In the genomic region with DNA sequence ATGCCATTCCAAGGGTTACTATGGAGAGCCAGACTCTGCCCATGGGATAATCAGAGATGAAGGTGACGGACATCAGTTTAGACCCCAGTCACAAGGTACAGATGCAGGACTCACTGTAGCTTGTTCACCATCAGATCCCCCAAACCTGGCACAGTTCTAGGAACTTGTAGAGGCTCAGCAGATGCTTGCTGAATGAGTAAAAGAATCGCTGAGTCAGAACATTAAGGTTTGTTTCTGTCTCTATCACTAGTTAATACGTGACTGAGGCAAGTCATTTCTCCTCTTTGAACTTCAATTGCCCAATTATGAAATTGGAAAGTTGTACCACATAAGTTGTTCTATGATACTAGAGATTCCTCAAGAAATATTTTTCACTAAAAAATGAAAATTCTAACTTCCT, we compare ENCODE assay signal across 21 cellular contexts.
"Had no signal": no experiment of that assay in that cellular context is flagged by ENCODE, and none has a peak within 500 bp of the region (broad histone marks: within the 10 kb centered on the region; RNA-seq: fewer than 3 reads in every experiment).

No MANE protein-coding gene starts in this region.

- H3K9me3 ChIP-seq: ovary, right lobe of liver, stomach had no signal

- H3K27me3 ChIP-seq: cardiac muscle cell, ovary, right lobe of liver, stomach had no signal

- ATAC-seq: activated CD4-positive, alpha-beta T cell treated with anti-CD3 and anti-CD28 coated beads for 36 hours; natural killer cell had no signal

- H3K4me3 Mint-ChIP-seq: activated CD4-positive, alpha-beta T cell treated with anti-CD3 and anti-CD28 coated beads for 36 hours; activated naive CD8-positive, alpha-beta T cell; activated T-helper 1 cell treated with anti-CD3 and anti-CD28 coated beads, Interleukin-12 subunit alpha, Interleukin-12 subunit beta, Interleukin-2, Interleukin-4 antibody, amounts not matched to agents 30 ng/mL and 10 ng/mL and 1 ng/mL, durations not matched to agents 14 hours and 24 hours and 36 hours; natural killer cell; T-helper 1 cell treated with Interleukin-12 subunit alpha and Interleukin-12 subunit beta and Interleukin-4 antibody, amounts not matched to agents 30 μg/mL and 1 μg/mL, for 36 hours had no signal

- H3K27me3 Mint-ChIP-seq: activated naive CD8-positive, alpha-beta T cell had no signal

- FAIRE-seq: endothelial cell of umbilical vein, frontal cortex, small intestine had no signal

- H3K27ac Mint-ChIP-seq: activated CD4-positive, alpha-beta T cell treated with anti-CD3 and anti-CD28 coated beads for 36 hours; activated naive CD8-positive, alpha-beta T cell; activated T-helper 1 cell treated with anti-CD3 and anti-CD28 coated beads, Interleukin-12 subunit alpha, Interleukin-12 subunit beta, Interleukin-2, Interleukin-4 antibody, amounts not matched to agents 30 ng/mL and 10 ng/mL and 1 ng/mL, durations not matched to agents 14 hours and 24 hours and 36 hours; natural killer cell; T-helper 1 cell treated with Interleukin-12 subunit alpha and Interleukin-12 subunit beta and Interleukin-4 antibody, amounts not matched to agents 30 μg/mL and 1 μg/mL, for 36 hours had no signal

- H3K36me3 Mint-ChIP-seq: activated naive CD8-positive, alpha-beta T cell; natural killer cell had no signal

- H3K4me1 ChIP-seq: right lobe of liver had no signal

- H3K4me3 ChIP-seq: cardiac muscle cell, ovary, right lobe of liver, stomach had no signal

- H3K36me3 ChIP-seq: cardiac muscle cell, ovary, right lobe of liver, stomach had no signal

- H3K27ac ChIP-seq: cardiac muscle cell, ovary, right lobe of liver, stomach had no signal

- H3K4me1 Mint-ChIP-seq: natural killer cell had no signal

- DNase-seq: activated CD4-positive, alpha-beta T cell treated with anti-CD3 and anti-CD28 coated beads for 36 hours; activated CD4-positive, alpha-beta T cell treated with anti-CD3 and anti-CD28 coated beads, Interleukin-2, amount 50 U/mL, for 48 hours; activated gamma-delta T cell treated with Interleukin-2 at 50 U/mL for 16 hours; activated T-cell treated with anti-CD3 and anti-CD28 coated beads for 4 hours; dermis blood vessel endothelial cell; effector memory CD4-positive, alpha-beta T cell; head of caudate nucleus; natural killer cell; ovary; right lobe of liver; small intestine; stimulated activated CD4-positive, alpha-beta T cell treated with anti-CD3 and anti-CD28 coated beads, Interleukin-15, amount 100 ng/mL, for 24 hours; stimulated activated CD4-positive, alpha-beta T cell treated with anti-CD3 and anti-CD28 coated beads, Interleukin-4, amount 100 ng/mL, for 1 hour; stomach; trophoblast cell had no signal
